ENCODE assay signal across 20 cellular contexts in genomic region chr14:104360522-104360921, GRCh38.
DNase-seq lines count a peak whose midpoint lies in the region; ATAC-seq and TF ChIP-seq lines count a peak whose summit lies in the region.
"Had no signal": no experiment of that assay in that cellular context is flagged by ENCODE, and none has a peak within 500 bp of the region (broad histone marks: within the 10 kb centered on the region; RNA-seq: fewer than 3 reads in every experiment).

No MANE protein-coding gene starts in this region.

- no peak overlapping the region for H4K91ac ChIP-seq in mesenchymal stem cell (ENCODE audit: low read length)

- no peak overlapping the region for H3K27ac Mint-ChIP-seq in activated T-cell treated with anti-CD3 and anti-CD28 coated beads, Interleukin-2, amount 50 U/mL, for 72 hours
- peak overlapping the region; percentile 60 for H3K27ac Mint-ChIP-seq in neural progenitor cell

- no peaks in the 10 kb centered on the region for H4K20me1 ChIP-seq in neural progenitor cell (ENCODE audit: low read depth)

- no peak overlapping the region for H2BK12ac ChIP-seq in mesenchymal stem cell (ENCODE audit: low read length in 2 of 2)

- no peaks in the 10 kb centered on the region for H3F3A ChIP-seq in neural progenitor cell (ENCODE audit: low read depth)

- H2BK15ac ChIP-seq in mesenchymal stem cell (ENCODE audit: low read depth, poor library complexity, severe bottlenecking) = no peak overlapping the region

- H3K4me3 ChIP-seq in BE2C (ENCODE audit: low read depth, low read length) (no peak overlapping the region), ascending aorta (no peak overlapping the region), neural progenitor cell (no peak overlapping the region), vagina (no peak overlapping the region), mesenchymal stem cell (ENCODE audit: insufficient read depth in 1 of 2, low read depth in 1 of 2, low read length in 2 of 2) (no peak overlapping the region)
- H3K4me3 ChIP-seq: GM12878 had no signal

- no peak overlapping the region for H3K14ac ChIP-seq in mesenchymal stem cell (ENCODE audit: low read length in 2 of 2)

- no peak overlapping the region for H2BK5ac ChIP-seq in mesenchymal stem cell (ENCODE audit: low read depth, low read length, poor library complexity, severe bottlenecking)

- no peaks in the 10 kb centered on the region for H3K4me1 ChIP-seq in BE2C
- no peaks in the 10 kb centered on the region for H3K4me1 ChIP-seq in ascending aorta
- no peaks in the 10 kb centered on the region for H3K4me1 ChIP-seq in neural progenitor cell
- no peaks in the 10 kb centered on the region for H3K4me1 ChIP-seq in vagina
- no peaks in the 10 kb centered on the region for H3K4me1 ChIP-seq in mesenchymal stem cell (ENCODE audit: control insufficient read depth, insufficient read depth, low read depth, low read length)

- TF ChIP-seq POLR2A in vagina (IDR thresholded peaks at IDR 0.05) = no peak

- no peaks in the 10 kb centered on the region for H3K79me1 ChIP-seq in mesenchymal stem cell (replicated peaks; ENCODE audit: low read length, poor library complexity, severe bottlenecking)

- TF ChIP-seq CTCF in BE2C (IDR thresholded peaks at IDR 0.05; ENCODE audit: low read depth, low read length) (no peak), ascending aorta (IDR thresholded peaks at IDR 0.05) (no peak), neural progenitor cell (IDR thresholded peaks at IDR 0.05) (no peak), vagina (IDR thresholded peaks at IDR 0.05) (no peak)

- H3K27me3 ChIP-seq in BE2C (no peaks in the 10 kb centered on the region), ascending aorta (no peaks in the 10 kb centered on the region), neural progenitor cell (no peaks in the 10 kb centered on the region), vagina (no peaks in the 10 kb centered on the region), mesenchymal stem cell (ENCODE audit: control insufficient read depth in 1 of 2, insufficient read depth in 1 of 2, low read length in 2 of 2) (peaks cover 0 to 5% of the 10 kb centered on the region in 2 experiments)

- 81% methylated on average over 7 of the region's 8 CpGs for WGBS in mesenchymal stem cell

- H3K23ac ChIP-seq in mesenchymal stem cell (ENCODE audit: low read length in 2 of 2) = no peak overlapping the region

- H3K27ac ChIP-seq in ascending aorta (no peak overlapping the region), neural progenitor cell (no peak overlapping the region), vagina (no peak overlapping the region), mesenchymal stem cell (ENCODE audit: low read length, poor library complexity, severe bottlenecking) (no peak overlapping the region)

- no peak overlapping the region for H4K8ac ChIP-seq in mesenchymal stem cell (ENCODE audit: low read length)

- peaks cover 3% of the 10 kb centered on the region for H3K27me3 Mint-ChIP-seq in activated T-cell treated with anti-CD3 and anti-CD28 coated beads, Interleukin-2, amount 50 U/mL, for 4 hours (ENCODE audit: low read depth)
- H3K27me3 Mint-ChIP-seq in activated T-cell treated with anti-CD3 and anti-CD28 coated beads, Interleukin-2, amount 50 U/mL, for 72 hours (ENCODE audit: low read depth) = no peaks in the 10 kb centered on the region
- H3K27me3 Mint-ChIP-seq in neural progenitor cell (ENCODE audit: insufficient read depth, low read depth) = no peaks in the 10 kb centered on the region

- no peaks in the 10 kb centered on the region for H3K36me3 Mint-ChIP-seq in activated T-cell treated with anti-CD3 and anti-CD28 coated beads, Interleukin-2, amount 50 U/mL, for 4 hours (ENCODE audit: insufficient read depth)
- no peaks in the 10 kb centered on the region for H3K36me3 Mint-ChIP-seq in activated T-cell treated with anti-CD3 and anti-CD28 coated beads, Interleukin-2, amount 50 U/mL, for 72 hours (ENCODE audit: insufficient read depth in 2 of 2)
- H3K36me3 Mint-ChIP-seq in neural progenitor cell = no peaks in the 10 kb centered on the region

- H3K18ac ChIP-seq in mesenchymal stem cell (ENCODE audit: low read depth in 1 of 2, low read length in 2 of 2) = no peak overlapping the region

- no peaks in the 10 kb centered on the region for H3K9me3 Mint-ChIP-seq in activated T-cell treated with anti-CD3 and anti-CD28 coated beads, Interleukin-2, amount 50 U/mL, for 4 hours
- no peaks in the 10 kb centered on the region for H3K9me3 Mint-ChIP-seq in activated T-cell treated with anti-CD3 and anti-CD28 coated beads, Interleukin-2, amount 50 U/mL, for 72 hours
- no peaks in the 10 kb centered on the region for H3K9me3 Mint-ChIP-seq in neural progenitor cell

- H3K9me3 ChIP-seq in BE2C (peaks cover 4% of the 10 kb centered on the region; the same call in 1 of the 2 replicates), ascending aorta (no peaks in the 10 kb centered on the region), neural progenitor cell (ENCODE audit: low read depth) (no peaks in the 10 kb centered on the region), vagina (no peaks in the 10 kb centered on the region), mesenchymal stem cell (ENCODE audit: control insufficient read depth, low read length) (no peaks in the 10 kb centered on the region)

- H3K36me3 ChIP-seq in BE2C (no peaks in the 10 kb centered on the region), ascending aorta (no peaks in the 10 kb centered on the region), neural progenitor cell (no peaks in the 10 kb centered on the region), vagina (no peaks in the 10 kb centered on the region), mesenchymal stem cell (ENCODE audit: control insufficient read depth in 1 of 2, insufficient read depth in 2 of 2, low read depth in 1 of 2, low read length in 2 of 2) (no peaks in the 10 kb centered on the region)

- H3K4me3 Mint-ChIP-seq in activated T-cell treated with anti-CD3 and anti-CD28 coated beads, Interleukin-2, amount 50 U/mL, for 4 hours = no peak overlapping the region
- H3K4me3 Mint-ChIP-seq in activated T-cell treated with anti-CD3 and anti-CD28 coated beads, Interleukin-2, amount 50 U/mL, for 72 hours = no peak overlapping the region
- no peak overlapping the region for H3K4me3 Mint-ChIP-seq in neural progenitor cell

- H2AFZ ChIP-seq in neural progenitor cell (replicated peaks) (no peak overlapping the region), mesenchymal stem cell (ENCODE audit: low read depth, low read length) (no peak overlapping the region)

- intact Hi-C loops in ascending aorta (cut with DNase I) (no loop called here), vagina (cut with DNase I) (no loop called here)

- peak; percentile 2 for DNase-seq in activated T-cell treated with anti-CD3 and anti-CD28 coated beads, Interleukin-2, amount 50 U/mL, for 4 hours
- no peak for DNase-seq in activated T-cell treated with anti-CD3 and anti-CD28 coated beads, Interleukin-2, amount 50 U/mL, for 72 hours
- DNase-seq in BE2C (peak; percentile 16), ascending aorta (ENCODE audit: low spot score in 2 of 2) (peak; percentile 3 to 56), neural progenitor cell (ENCODE audit: low spot score) (no peak), vagina (ENCODE audit: extremely low spot score in 2 of 2) (no peak), NCI-H2081 treated with DMSO at 0.1 percent for 48 hours (lab: John Stamatoyannopoulos, UW) (no peak), mesenchymal stem cell (no peak)
- DNase-seq: C1 segment of cervical spinal cord, DND-41, GOT3, KBM-7, NCI-H1417 treated with DMSO at 0.1 percent for 48 hours, NCI-H2029, NCI-H2171 treated with DMSO at 0.1 percent for 48 hours, NCI-H446 treated with DMSO at 0.1 percent for 48 hours, NCI-H748 treated with DMSO at 0.1 percent for 48 hours, OCI-M1, RPMI8226 had no signal

- ATAC-seq in activated T-cell treated with anti-CD3 and anti-CD28 coated beads, Interleukin-2, amount 50 U/mL, for 4 hours = no peak
- ATAC-seq in activated T-cell treated with anti-CD3 and anti-CD28 coated beads, Interleukin-2, amount 50 U/mL, for 72 hours (replicated peaks in 1 of 2) = no peak
- ATAC-seq: GM12878 had no signal

- no peak overlapping the region for H2AK5ac ChIP-seq in mesenchymal stem cell (ENCODE audit: low read length, severe bottlenecking)

- H3K79me2 ChIP-seq in neural progenitor cell (ENCODE audit: low read depth) = no peaks in the 10 kb centered on the region

- H3K4me1 Mint-ChIP-seq in activated T-cell treated with anti-CD3 and anti-CD28 coated beads, Interleukin-2, amount 50 U/mL, for 4 hours (ENCODE audit: low read depth) = no peaks in the 10 kb centered on the region
- H3K4me1 Mint-ChIP-seq in activated T-cell treated with anti-CD3 and anti-CD28 coated beads, Interleukin-2, amount 50 U/mL, for 72 hours (ENCODE audit: low read depth) = no peaks in the 10 kb centered on the region
- peaks cover 3% of the 10 kb centered on the region for H3K4me1 Mint-ChIP-seq in neural progenitor cell

- H3K4me2 ChIP-seq in neural progenitor cell = no peak overlapping the region
- no peak overlapping the region for H3K4me2 ChIP-seq in mesenchymal stem cell (ENCODE audit: low read length, poor library complexity, severe bottlenecking)

- no peak overlapping the region for H3K4ac ChIP-seq in mesenchymal stem cell (ENCODE audit: low read depth in 1 of 2, low read length in 2 of 2)

- H3K9ac ChIP-seq in neural progenitor cell (no peak overlapping the region), mesenchymal stem cell (ENCODE audit: low read length) (no peak overlapping the region)

- H2BK120ac ChIP-seq in mesenchymal stem cell (ENCODE audit: low read depth, low read length) = no peak overlapping the region

Comparison
In these comparisons a context has a peak if more than half of its experiments do, and no peak if none do; other contexts are left out.
1. DNase-seq: peak in activated T-cell treated with anti-CD3 and anti-CD28 coated beads, Interleukin-2, amount 50 U/mL, for 4 hours (single experiment), BE2C (single experiment) and ascending aorta (2 of 2); none in activated T-cell treated with anti-CD3 and anti-CD28 coated beads, Interleukin-2, amount 50 U/mL, for 72 hours (0 of 2), neural progenitor cell (single experiment), vagina (0 of 2), NCI-H2081 treated with DMSO at 0.1 percent for 48 hours (single experiment) and mesenchymal stem cell (single experiment).